20 cellular contexts compared by ENCODE assay signal in genomic region chr13:62510906-62511655, GRCh38.
DNase-seq lines count a peak whose midpoint lies in the region; ATAC-seq and TF ChIP-seq lines count a peak whose summit lies in the region.
"Had no signal": no experiment of that assay in that cellular context is flagged by ENCODE, and none has a peak within 500 bp of the region (broad histone marks: within the 10 kb centered on the region; RNA-seq: fewer than 3 reads in every experiment).

No MANE protein-coding gene starts in this region.

- no peaks in the 10 kb centered on the region for H3K36me3 Mint-ChIP-seq in T-helper 17 cell (ENCODE audit: low read depth)
- H3K36me3 Mint-ChIP-seq: naive thymus-derived CD8-positive, alpha-beta T cell had no signal

- peaks cover 2% of the 10 kb centered on the region for H3K4me1 Mint-ChIP-seq in T-helper 17 cell
- H3K4me1 Mint-ChIP-seq: activated CD4-positive, alpha-beta T cell treated with anti-CD3 and anti-CD28 coated beads, Interleukin-2, amount 10 ng/mL, durations not matched to agents 24 days and 14 days had no signal

- no peak for TF ChIP-seq CTCF in LNCaP clone FGC (IDR thresholded peaks at IDR 0.05; ENCODE audit: control insufficient read depth, extremely low read depth, insufficient read depth)

- peak; percentile 4 for DNase-seq in H7
- DNase-seq in LNCaP clone FGC (ENCODE audit: low read depth): peak; percentile 33
- peak; percentile 58 for DNase-seq in iPS DF 4.7 (ENCODE audit: extremely low read depth, low spot score)
- DNase-seq in T-helper 17 cell: no peak
- no peak for DNase-seq in activated naive CD4-positive, alpha-beta T cell treated with Interleukin-2 at 50 U/mL for 16 hours
- no peak for DNase-seq in effector CD8-positive, alpha-beta T cell (lab: John Stamatoyannopoulos, UW)
- DNase-seq in SHP77 (lab: John Stamatoyannopoulos, UW): no peak
- DNase-seq: activated CD4-positive, alpha-beta T cell treated with anti-CD3 and anti-CD28 coated beads, Interleukin-2, amount 10 ng/mL, durations not matched to agents 24 days and 14 days; activated T-cell treated with anti-CD3 and anti-CD28 coated beads, Interleukin-2, amount 50 U/mL, for 1 hour; DMS 273 treated with DMSO at 0.1 percent for 48 hours; effector CD4-positive, alpha-beta T cell; lower lobe of right lung; naive thymus-derived CD8-positive, alpha-beta T cell; NCI-H2171 treated with DMSO at 0.1 percent for 48 hours; NK-92 treated with Interleukin-12 subunit alpha and Interleukin-12 subunit beta, amount 100 ng/mL, for 24 hours; psoas muscle; Right ventricle myocardium superior; spleen had no signal

- H3K27ac Mint-ChIP-seq in T-helper 17 cell: no peak overlapping the region
- H3K27ac Mint-ChIP-seq: activated CD4-positive, alpha-beta T cell treated with anti-CD3 and anti-CD28 coated beads, Interleukin-2, amount 10 ng/mL, durations not matched to agents 24 days and 14 days; naive thymus-derived CD8-positive, alpha-beta T cell; stimulated activated naive CD8-positive, alpha-beta T cell treated with anti-CD3 and anti-CD28 coated beads, Interleukin-15, Interleukin-2, amounts not matched to agents 100 ng/mL and 50 ng/mL, for 24 hours had no signal

- peaks cover 3% of the 10 kb centered on the region for H3K9me3 ChIP-seq in T-helper 17 cell (ENCODE audit: control insufficient read depth, low read length, poor library complexity, severe bottlenecking)
- H3K9me3 ChIP-seq: lower lobe of right lung, psoas muscle had no signal

- H3K27me3 Mint-ChIP-seq in T-helper 17 cell: no peaks in the 10 kb centered on the region
- H3K27me3 Mint-ChIP-seq: activated CD4-positive, alpha-beta T cell treated with anti-CD3 and anti-CD28 coated beads, Interleukin-2, amount 10 ng/mL, durations not matched to agents 24 days and 14 days; naive thymus-derived CD8-positive, alpha-beta T cell; stimulated activated naive CD8-positive, alpha-beta T cell treated with anti-CD3 and anti-CD28 coated beads, Interleukin-15, Interleukin-2, amounts not matched to agents 100 ng/mL and 50 ng/mL, for 24 hours had no signal

- ATAC-seq in GM18511 (IDR thresholded peaks at IDR 0.05; ENCODE audit: unreplicated experiment) (peak; percentile 26), T-helper 17 cell (no peak)
- ATAC-seq: lower lobe of right lung; naive thymus-derived CD8-positive, alpha-beta T cell; psoas muscle had no signal

- H3K4me3 Mint-ChIP-seq in T-helper 17 cell: no peak overlapping the region
- H3K4me3 Mint-ChIP-seq: activated CD4-positive, alpha-beta T cell treated with anti-CD3 and anti-CD28 coated beads, Interleukin-2, amount 10 ng/mL, durations not matched to agents 24 days and 14 days; naive thymus-derived CD8-positive, alpha-beta T cell; stimulated activated naive CD8-positive, alpha-beta T cell treated with anti-CD3 and anti-CD28 coated beads, Interleukin-15, Interleukin-2, amounts not matched to agents 100 ng/mL and 50 ng/mL, for 24 hours had no signal

- H3K36me3 ChIP-seq in H7 (replicated peaks; ENCODE audit: control insufficient read depth, insufficient read depth, low read length): no peaks in the 10 kb centered on the region
- H3K36me3 ChIP-seq: lower lobe of right lung, spleen had no signal

- H3K27me3 ChIP-seq in H7 (ENCODE audit: control insufficient read depth, insufficient read depth, low read length): no peaks in the 10 kb centered on the region

- H3K4me3 ChIP-seq in H7 (ENCODE audit: insufficient read depth, low read depth, low read length): no peak overlapping the region
- no peak overlapping the region for H3K4me3 ChIP-seq in LNCaP clone FGC (ENCODE audit: low read depth, low read length)
- H3K4me3 ChIP-seq: lower lobe of right lung, psoas muscle, spleen had no signal

Comparison
In these comparisons a context has a peak if more than half of its experiments do, and no peak if none do; other contexts are left out.
1. DNase-seq: peak in H7 (single experiment), LNCaP clone FGC (single experiment) and iPS DF 4.7 (single experiment); none in T-helper 17 cell (0 of 3), activated naive CD4-positive, alpha-beta T cell treated with Interleukin-2 at 50 U/mL for 16 hours (single experiment), effector CD8-positive, alpha-beta T cell (single experiment) and SHP77 (0 of 2).